In the genomic region with DNA sequence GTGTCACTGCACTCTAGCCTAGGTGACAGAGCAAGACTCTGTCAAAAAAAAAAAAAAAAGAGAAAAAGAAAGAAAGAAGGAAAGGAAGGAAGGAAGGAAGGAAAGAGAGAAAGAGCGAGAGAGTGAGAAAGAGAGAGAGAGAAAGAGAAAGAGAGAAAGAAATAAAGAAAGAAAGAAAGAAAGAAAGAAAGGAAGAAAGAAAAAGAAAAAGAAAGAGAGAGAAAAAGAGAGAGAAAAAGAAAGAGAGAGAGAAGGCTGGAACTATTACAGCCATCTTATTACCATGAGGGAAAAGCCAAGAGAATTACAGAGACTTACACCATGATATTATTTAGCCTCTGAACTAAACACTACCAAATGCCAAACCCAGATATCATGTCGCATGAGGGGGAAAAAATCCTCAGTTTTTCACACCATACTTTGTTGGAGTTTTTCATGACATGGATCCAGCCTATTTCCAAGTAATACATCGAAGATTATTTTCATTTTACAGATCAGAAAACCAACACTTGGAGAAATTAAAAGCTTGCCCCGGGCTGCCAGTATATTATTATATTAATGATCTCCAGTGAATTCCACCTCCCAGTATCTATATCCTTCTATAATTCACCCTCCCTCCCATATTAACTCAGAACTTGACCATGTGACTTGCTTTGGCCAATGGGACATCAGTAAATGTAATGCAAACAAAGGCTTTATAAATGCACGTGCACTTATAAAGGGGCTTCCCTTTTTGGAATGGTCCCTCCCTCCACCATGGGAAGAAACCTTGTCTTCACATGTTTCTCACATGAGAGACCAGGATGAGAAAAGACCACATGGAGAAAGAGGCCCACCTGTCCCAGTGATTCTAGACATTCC, we compare ENCODE assay signal across 27 cellular contexts.
"Had no signal": no experiment of that assay in that cellular context is flagged by ENCODE, and none has a peak within 500 bp of the region (broad histone marks: within the 10 kb centered on the region; RNA-seq: fewer than 3 reads in every experiment).

No MANE protein-coding gene starts in this region.

- H3K4me3 Mint-ChIP-seq: immature natural killer cell; naive thymus-derived CD8-positive, alpha-beta T cell; nephron; neural crest cell; stimulated activated effector memory CD8-positive, alpha-beta T cell treated with anti-CD3 and anti-CD28 coated beads, Interleukin-12 subunit alpha, Interleukin-12 subunit beta, amount 100 ng/mL, for 72 hours; stimulated activated naive CD8-positive, alpha-beta T cell treated with anti-CD3 and anti-CD28 coated beads, Interleukin-15, Interleukin-2, amounts not matched to agents 100 ng/mL and 50 ng/mL, for 24 hours had no signal

- H3K4me1 ChIP-seq: left lung, lower lobe of right lung, parathyroid adenoma, spleen, uterus had no signal

- DNase-seq: hippocampal formation; immature natural killer cell; kidney; left colon; left lung; lower lobe of right lung; mammary epithelial cell; mesenchymal stem cell; naive thymus-derived CD8-positive, alpha-beta T cell; nucleus accumbens; small intestine; spleen; stimulated activated CD4-positive, alpha-beta T cell treated with anti-CD3 and anti-CD28 coated beads, Interleukin-4, amount 100 ng/mL, for 24 hours; stimulated activated naive CD4-positive, alpha-beta T cell; tibial artery; trophoblast cell; uterus had no signal

- H3K9me3 ChIP-seq: left lung, suprapubic skin, thoracic aorta, tibial artery, uterus had no signal

- H2AFZ ChIP-seq: parathyroid adenoma had no signal

- FAIRE-seq: islet of Langerhans, kidney, small intestine had no signal

- H3K27ac Mint-ChIP-seq: immature natural killer cell; naive thymus-derived CD8-positive, alpha-beta T cell; stimulated activated effector memory CD8-positive, alpha-beta T cell treated with anti-CD3 and anti-CD28 coated beads, Interleukin-12 subunit alpha, Interleukin-12 subunit beta, amount 100 ng/mL, for 72 hours; stimulated activated naive CD8-positive, alpha-beta T cell treated with anti-CD3 and anti-CD28 coated beads, Interleukin-15, Interleukin-2, amounts not matched to agents 100 ng/mL and 50 ng/mL, for 24 hours had no signal

- H3K9ac ChIP-seq: parathyroid adenoma had no signal

- ATAC-seq: left colon; left lung; lower lobe of right lung; naive thymus-derived CD8-positive, alpha-beta T cell; sciatic nerve; stimulated activated effector memory CD8-positive, alpha-beta T cell treated with anti-CD3 and anti-CD28 coated beads, Interleukin-12 subunit alpha, Interleukin-12 subunit beta, amount 100 ng/mL, for 72 hours had no signal

- H3K27ac ChIP-seq: left lung, lower lobe of right lung, parathyroid adenoma, spleen, suprapubic skin, thoracic aorta, tibial artery, uterus had no signal

- H3K4me1 Mint-ChIP-seq: immature natural killer cell; naive thymus-derived CD8-positive, alpha-beta T cell; stimulated activated effector memory CD8-positive, alpha-beta T cell treated with anti-CD3 and anti-CD28 coated beads, Interleukin-12 subunit alpha, Interleukin-12 subunit beta, amount 100 ng/mL, for 72 hours had no signal

- H3K27me3 ChIP-seq: left lung, right atrium auricular region, suprapubic skin, tibial artery, uterus had no signal

- H3K36me3 Mint-ChIP-seq: immature natural killer cell; stimulated activated effector memory CD8-positive, alpha-beta T cell treated with anti-CD3 and anti-CD28 coated beads, Interleukin-12 subunit alpha, Interleukin-12 subunit beta, amount 100 ng/mL, for 72 hours had no signal

- H3K4me3 ChIP-seq: left lung, lower lobe of right lung, right atrium auricular region, spleen, suprapubic skin, thoracic aorta, tibial artery, uterus had no signal

- H3K79me2 ChIP-seq: parathyroid adenoma had no signal

- H3K36me3 ChIP-seq: left lung, lower lobe of right lung, right atrium auricular region, spleen, suprapubic skin, thoracic aorta, tibial artery, uterus had no signal
